ENCODE assay signal across 7 cellular contexts in the genomic region with DNA sequence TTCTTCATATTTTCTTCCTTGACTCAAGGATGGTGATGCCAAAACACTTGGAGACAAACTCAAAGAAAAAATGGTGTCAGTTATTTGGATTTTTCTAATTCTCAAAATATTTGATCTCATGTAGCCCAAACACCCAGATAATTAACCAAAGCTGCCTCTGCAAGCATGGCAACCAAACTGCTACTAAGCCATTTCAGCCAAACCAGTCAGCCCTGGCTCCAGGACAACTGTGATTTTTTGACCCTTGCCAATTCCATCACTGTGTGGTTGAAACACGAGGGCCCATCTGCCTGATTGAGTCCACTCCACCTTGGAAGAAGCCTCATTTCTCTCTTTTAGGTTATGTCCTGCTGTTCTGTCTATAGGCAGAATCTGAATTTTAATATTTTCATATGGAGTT.
"Had no signal": no experiment of that assay in that cellular context is flagged by ENCODE, and none has a peak within 500 bp of the region (broad histone marks: within the 10 kb centered on the region; RNA-seq: fewer than 3 reads in every experiment).

No MANE protein-coding gene starts in this region.

- H3K4me2 ChIP-seq: KMS-11 had no signal

- H3K27ac ChIP-seq: HL-60, KMS-11 had no signal

- H3K9ac ChIP-seq: KMS-11 had no signal

- ATAC-seq: HepG2, K562 had no signal

- H3K4me3 ChIP-seq: K562 had no signal

- DNase-seq: IMR-90, KBM-7, KG1 had no signal
